ENCODE assay signal across 14 cellular contexts in the genomic region with DNA sequence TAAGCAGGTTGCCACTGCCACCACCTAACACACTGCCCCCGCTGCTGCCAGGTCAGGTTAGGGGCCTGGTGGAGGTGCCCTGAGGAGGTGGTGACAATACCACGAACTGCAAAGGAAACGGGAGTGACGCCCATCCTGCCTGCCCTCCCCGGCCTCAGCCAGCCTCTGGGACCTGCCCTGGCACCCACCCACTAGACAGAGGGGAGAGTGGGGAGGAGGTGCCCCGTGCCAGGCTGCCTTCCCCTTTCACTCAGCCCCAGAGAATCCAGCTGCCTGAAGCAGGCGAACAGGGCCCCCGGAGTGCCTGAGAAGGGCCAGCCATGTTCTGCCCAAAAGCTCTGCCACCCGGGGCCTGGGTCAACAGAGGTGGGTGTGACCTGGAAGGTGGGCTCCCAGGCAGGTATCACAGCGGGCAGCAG. TPM values are rescaled to one million over a fixed set of nuclear protein-coding genes. Genes with fewer than 3 reads are reported as not detected.
DNase-seq lines count a peak whose midpoint lies in the region; TF ChIP-seq lines count a peak whose summit lies in the region.
"Had no signal": no experiment of that assay in that cellular context is flagged by ENCODE, and none has a peak within 500 bp of the region (broad histone marks: within the 10 kb centered on the region; RNA-seq: fewer than 3 reads in every experiment).

No MANE protein-coding gene starts in this region.

- no peak overlapping the region for H3K4me3 ChIP-seq in esophagus squamous epithelium
- H3K4me3 ChIP-seq: lung, right lobe of liver, upper lobe of left lung had no signal

- peaks cover 13 to 56% (median 17%) of the 10 kb centered on the region in 3 donors for H3K4me1 ChIP-seq in esophagus squamous epithelium

- H3K36me3 ChIP-seq in esophagus squamous epithelium = no peaks in the 10 kb centered on the region
- H3K36me3 ChIP-seq: brain microvascular endothelial cell, right lobe of liver, upper lobe of left lung had no signal

- H3K27me3 ChIP-seq in esophagus squamous epithelium = no peaks in the 10 kb centered on the region
- H3K27me3 ChIP-seq: brain microvascular endothelial cell, right lobe of liver, upper lobe of left lung had no signal

- CTCF ChIA-PET in RWPE1 (lab: Yijun Ruan, JAX) = no interaction called here

- TF ChIP-seq POLR2A in esophagus squamous epithelium (IDR thresholded peaks at IDR 0.05) = no peak

- WGBS in esophagus squamous epithelium, 2 donors = 54 to 66% methylated on average over 5 to 10 of the region's 10 CpGs

- H3K27ac ChIP-seq in RWPE1 (peak overlapping the region; percentile 38; the same call in 1 of the 2 replicates), esophagus squamous epithelium (peak overlapping the region; percentile 21 to 49 (median 32))
- H3K27ac ChIP-seq: brain microvascular endothelial cell, right lobe of liver, upper lobe of left lung had no signal

- TF ChIP-seq CTCF in RWPE1 (conservative IDR thresholded peaks at IDR 0.05; ENCODE audit: low read depth) (no peak), esophagus squamous epithelium (IDR thresholded peaks at IDR 0.05) (no peak)

- POLR2A ChIA-PET in RWPE1 (lab: Yijun Ruan, JAX; ENCODE audit: low non-redundant PET) = no interaction called here

- H3K9me3 ChIP-seq in esophagus squamous epithelium = no peaks in the 10 kb centered on the region
- H3K9me3 ChIP-seq: right lobe of liver, upper lobe of left lung had no signal

- intact Hi-C loops in esophagus squamous epithelium (cut with DNase I) = no loop called here

- no peak for DNase-seq in RWPE1 (ENCODE audit: low spot score)
- DNase-seq in activated CD8-positive, alpha-beta memory T cell treated with anti-CD3 and anti-CD28 coated beads, Interleukin-2, amount 50 U/mL, for 1 hour (ENCODE audit: extremely low read depth) = peak; percentile 59
- DNase-seq in esophagus squamous epithelium (lab: John Stamatoyannopoulos, UW) = no peak
- peak; percentile 25 for DNase-seq in stimulated activated CD8-positive, alpha-beta memory T cell treated with anti-CD3 and anti-CD28 coated beads, Interleukin-12 subunit alpha, Interleukin-12 subunit beta, amount 100 ng/mL, for 1 hour (ENCODE audit: low read depth)
- DNase-seq in iPS-NIHi11 (ENCODE audit: low spot score) = no peak
- no peak for DNase-seq in AG20443 (ENCODE audit: low spot score)
- no peak for DNase-seq in NCI-H526 (lab: John Stamatoyannopoulos, UW)
- DNase-seq in dedifferentiated amniotic fluid mesenchymal stem cell (ENCODE audit: extremely low spot score) = no peak
- DNase-seq: brain microvascular endothelial cell, Calu3, NCI-H774, upper lobe of left lung had no signal

RNA-seq across cellular contexts. Expression of a gene that starts 44.5 kb away (rescaled TPM):
- total RNA-seq in esophagus squamous epithelium = 100 to 1,000 TPM; 100 to 234 (median 144) TPM

Comparison
In these comparisons a context has a peak if more than half of its experiments do, and no peak if none do; other contexts are left out.
1. DNase-seq: peak in activated CD8-positive, alpha-beta memory T cell treated with anti-CD3 and anti-CD28 coated beads, Interleukin-2, amount 50 U/mL, for 1 hour (single experiment) and stimulated activated CD8-positive, alpha-beta memory T cell treated with anti-CD3 and anti-CD28 coated beads, Interleukin-12 subunit alpha, Interleukin-12 subunit beta, amount 100 ng/mL, for 1 hour (single experiment); none in RWPE1 (single experiment), esophagus squamous epithelium (single experiment), iPS-NIHi11 (single experiment), AG20443 (single experiment), NCI-H526 (0 of 2) and dedifferentiated amniotic fluid mesenchymal stem cell (single experiment).